12 cellular contexts compared by ENCODE assay signal in the genomic region with DNA sequence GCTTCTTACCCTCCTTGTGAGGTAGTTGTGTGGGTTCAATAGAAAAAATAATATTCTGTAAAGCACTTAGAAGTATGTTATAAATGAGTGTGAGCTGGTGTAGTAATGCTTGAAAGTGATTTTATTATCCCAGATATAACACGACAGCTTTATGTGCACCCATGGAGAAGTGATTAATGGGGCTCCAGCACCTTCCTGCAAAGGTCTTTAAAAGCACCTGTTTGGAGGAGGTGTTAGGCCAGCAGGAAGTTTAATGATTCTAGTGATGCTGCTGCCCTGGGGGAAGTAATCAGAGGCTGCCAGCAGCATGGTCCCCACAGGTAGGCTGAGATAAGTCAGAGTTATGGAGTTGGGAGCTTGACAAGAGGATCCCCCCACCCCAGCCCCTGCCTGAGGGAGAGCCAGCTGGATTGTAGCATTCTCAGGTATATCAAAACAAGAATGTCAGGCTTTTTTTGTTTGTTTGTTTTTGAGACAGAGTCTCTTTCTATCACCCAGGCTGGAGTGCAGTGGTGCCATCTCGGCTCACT.
DNase-seq lines count a peak whose midpoint lies in the region; ATAC-seq and TF ChIP-seq lines count a peak whose summit lies in the region.
"Had no signal": no experiment of that assay in that cellular context is flagged by ENCODE, and none has a peak within 500 bp of the region (broad histone marks: within the 10 kb centered on the region; RNA-seq: fewer than 3 reads in every experiment).

No MANE protein-coding gene starts in this region.

- DNase-seq in NCI-H526 treated with DMSO at 0.1 percent for 48 hours (lab: John Stamatoyannopoulos, UW) (peak; percentile 4), NCI-H526 (lab: John Stamatoyannopoulos, UW) (no peak), NCI-H1417 treated with DMSO at 0.1 percent for 48 hours (lab: John Stamatoyannopoulos, UW) (peak; percentile 15), left kidney (ENCODE audit: low read depth, low spot score) (peak; percentile 53), smooth muscle cell (lab: John Stamatoyannopoulos, UW; ENCODE audit: unreplicated experiment) (no peak)
- DNase-seq: CD8-positive, alpha-beta T cell; DMS79; KG1 had no signal

- no peaks in the 10 kb centered on the region for H4K20me1 ChIP-seq in smooth muscle cell (ENCODE audit: low read depth)

- ATAC-seq in HG03108 (IDR thresholded peaks at IDR 0.05; ENCODE audit: unreplicated experiment): no peak
- ATAC-seq: A549; CD8-positive, alpha-beta T cell had no signal

- H3K4me3 ChIP-seq in HEK293 (ENCODE audit: low read depth, low read length) (no peak overlapping the region), smooth muscle cell (no peak overlapping the region)
- H3K4me3 ChIP-seq: A549, HAP-1 had no signal

- H3K9me3 ChIP-seq in HEK293 (ENCODE audit: control insufficient read depth, insufficient read depth, low read depth, low read length) (no peaks in the 10 kb centered on the region), smooth muscle cell (replicated peaks; ENCODE audit: low read depth) (no peaks in the 10 kb centered on the region)
- H3K9me3 ChIP-seq: A549, HAP-1 had no signal

- H3K4me1 ChIP-seq in HEK293 (ENCODE audit: control insufficient read depth, insufficient read depth, low read length) (0 out of 2 replicates have a peak, but pooled peaks cover 6% of the 10 kb centered on the region), smooth muscle cell (ENCODE audit: low read depth) (peaks cover 4% of the 10 kb centered on the region)
- H3K4me1 ChIP-seq: A549, HAP-1 had no signal

- H3K9ac ChIP-seq in smooth muscle cell (ENCODE audit: low read depth): no peak overlapping the region

- no peak overlapping the region for H2AFZ ChIP-seq in smooth muscle cell (ENCODE audit: low read depth)

- POLR2A ChIA-PET in HEK293 (lab: Yijun Ruan, JAX): no interaction called here

- peaks cover 50% of the 10 kb centered on the region for H3K27me3 ChIP-seq in smooth muscle cell (ENCODE audit: low read depth)

- WGBS in smooth muscle cell (ENCODE audit: low lambda C conversion rate): 92% methylated on average over 2 of the region's 2 CpGs

- TF ChIP-seq CTCF in HEK293 (tag by site-specific recombination; IDR thresholded peaks at IDR 0.05) (no peak), smooth muscle cell (IDR thresholded peaks at IDR 0.05; ENCODE audit: borderline replicate concordance, insufficient read depth, poor library complexity, severe bottlenecking) (no peak)

- H3K27ac ChIP-seq in HEK293 (ENCODE audit: extremely low read depth, low read depth, low read length) (no peak overlapping the region), smooth muscle cell (ENCODE audit: low read depth) (no peak overlapping the region)
- H3K27ac ChIP-seq: A549 had no signal

- CTCF ChIA-PET in HEK293 (lab: Yijun Ruan, JAX): interaction anchor here (0.9 to 1.4 kb wide), 3 partner anchors 9 to 245 kb away, joined by 3 to 6 read pairs (median 4); no protein-coding TSS in a partner anchor

- H3K79me2 ChIP-seq in smooth muscle cell (ENCODE audit: low read depth): no peaks in the 10 kb centered on the region

- H3K36me3 ChIP-seq in HEK293 (ENCODE audit: control insufficient read depth in 2 of 2, insufficient read depth in 1 of 2, low read length in 2 of 2) (no peaks in the 10 kb centered on the region), smooth muscle cell (ENCODE audit: low read depth) (no peaks in the 10 kb centered on the region)
- H3K36me3 ChIP-seq: HAP-1 had no signal

- H3F3A ChIP-seq in smooth muscle cell (ENCODE audit: low read depth): no peaks in the 10 kb centered on the region

- no peak overlapping the region for H3K4me2 ChIP-seq in smooth muscle cell
- H3K4me2 ChIP-seq: A549 had no signal

TF ChIP-seq in HEK293, 187 proteins besides CTCF, POLR2A, EP300 and RAD21 (continues in another document):
- no peak for TF ChIP-seq ZNF394 (tag by site-specific recombination; IDR thresholded peaks at IDR 0.05; ENCODE audit: borderline replicate concordance)
- no peak for TF ChIP-seq ZNF549 (tag by site-specific recombination; IDR thresholded peaks at IDR 0.05)
- TF ChIP-seq ZIC2 (tag by site-specific recombination; IDR thresholded peaks at IDR 0.05): peak; percentile 34; the same call in 1 of the 2 replicates
- TF ChIP-seq ZNF658 (tag by site-specific recombination; IDR thresholded peaks at IDR 0.05): no peak
- TF ChIP-seq ZNF157 (tag by site-specific recombination; IDR thresholded peaks at IDR 0.05): no peak
- TF ChIP-seq, protein P1, sequence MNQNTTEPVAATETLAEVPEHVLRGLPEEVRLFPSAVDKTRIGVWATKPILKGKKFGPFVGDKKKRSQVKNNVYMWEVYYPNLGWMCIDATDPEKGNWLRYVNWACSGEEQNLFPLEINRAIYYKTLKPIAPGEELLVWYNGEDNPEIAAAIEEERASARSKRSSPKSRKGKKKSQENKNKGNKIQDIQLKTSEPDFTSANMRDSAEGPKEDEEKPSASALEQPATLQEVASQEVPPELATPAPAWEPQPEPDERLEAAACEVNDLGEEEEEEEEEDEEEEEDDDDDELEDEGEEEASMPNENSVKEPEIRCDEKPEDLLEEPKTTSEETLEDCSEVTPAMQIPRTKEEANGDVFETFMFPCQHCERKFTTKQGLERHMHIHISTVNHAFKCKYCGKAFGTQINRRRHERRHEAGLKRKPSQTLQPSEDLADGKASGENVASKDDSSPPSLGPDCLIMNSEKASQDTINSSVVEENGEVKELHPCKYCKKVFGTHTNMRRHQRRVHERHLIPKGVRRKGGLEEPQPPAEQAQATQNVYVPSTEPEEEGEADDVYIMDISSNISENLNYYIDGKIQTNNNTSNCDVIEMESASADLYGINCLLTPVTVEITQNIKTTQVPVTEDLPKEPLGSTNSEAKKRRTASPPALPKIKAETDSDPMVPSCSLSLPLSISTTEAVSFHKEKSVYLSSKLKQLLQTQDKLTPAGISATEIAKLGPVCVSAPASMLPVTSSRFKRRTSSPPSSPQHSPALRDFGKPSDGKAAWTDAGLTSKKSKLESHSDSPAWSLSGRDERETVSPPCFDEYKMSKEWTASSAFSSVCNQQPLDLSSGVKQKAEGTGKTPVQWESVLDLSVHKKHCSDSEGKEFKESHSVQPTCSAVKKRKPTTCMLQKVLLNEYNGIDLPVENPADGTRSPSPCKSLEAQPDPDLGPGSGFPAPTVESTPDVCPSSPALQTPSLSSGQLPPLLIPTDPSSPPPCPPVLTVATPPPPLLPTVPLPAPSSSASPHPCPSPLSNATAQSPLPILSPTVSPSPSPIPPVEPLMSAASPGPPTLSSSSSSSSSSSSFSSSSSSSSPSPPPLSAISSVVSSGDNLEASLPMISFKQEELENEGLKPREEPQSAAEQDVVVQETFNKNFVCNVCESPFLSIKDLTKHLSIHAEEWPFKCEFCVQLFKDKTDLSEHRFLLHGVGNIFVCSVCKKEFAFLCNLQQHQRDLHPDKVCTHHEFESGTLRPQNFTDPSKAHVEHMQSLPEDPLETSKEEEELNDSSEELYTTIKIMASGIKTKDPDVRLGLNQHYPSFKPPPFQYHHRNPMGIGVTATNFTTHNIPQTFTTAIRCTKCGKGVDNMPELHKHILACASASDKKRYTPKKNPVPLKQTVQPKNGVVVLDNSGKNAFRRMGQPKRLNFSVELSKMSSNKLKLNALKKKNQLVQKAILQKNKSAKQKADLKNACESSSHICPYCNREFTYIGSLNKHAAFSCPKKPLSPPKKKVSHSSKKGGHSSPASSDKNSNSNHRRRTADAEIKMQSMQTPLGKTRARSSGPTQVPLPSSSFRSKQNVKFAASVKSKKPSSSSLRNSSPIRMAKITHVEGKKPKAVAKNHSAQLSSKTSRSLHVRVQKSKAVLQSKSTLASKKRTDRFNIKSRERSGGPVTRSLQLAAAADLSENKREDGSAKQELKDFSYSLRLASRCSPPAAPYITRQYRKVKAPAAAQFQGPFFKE (tag by site-specific recombination; IDR thresholded peaks at IDR 0.05; ENCODE audit: borderline replicate concordance): no peak
- TF ChIP-seq, protein P2, sequence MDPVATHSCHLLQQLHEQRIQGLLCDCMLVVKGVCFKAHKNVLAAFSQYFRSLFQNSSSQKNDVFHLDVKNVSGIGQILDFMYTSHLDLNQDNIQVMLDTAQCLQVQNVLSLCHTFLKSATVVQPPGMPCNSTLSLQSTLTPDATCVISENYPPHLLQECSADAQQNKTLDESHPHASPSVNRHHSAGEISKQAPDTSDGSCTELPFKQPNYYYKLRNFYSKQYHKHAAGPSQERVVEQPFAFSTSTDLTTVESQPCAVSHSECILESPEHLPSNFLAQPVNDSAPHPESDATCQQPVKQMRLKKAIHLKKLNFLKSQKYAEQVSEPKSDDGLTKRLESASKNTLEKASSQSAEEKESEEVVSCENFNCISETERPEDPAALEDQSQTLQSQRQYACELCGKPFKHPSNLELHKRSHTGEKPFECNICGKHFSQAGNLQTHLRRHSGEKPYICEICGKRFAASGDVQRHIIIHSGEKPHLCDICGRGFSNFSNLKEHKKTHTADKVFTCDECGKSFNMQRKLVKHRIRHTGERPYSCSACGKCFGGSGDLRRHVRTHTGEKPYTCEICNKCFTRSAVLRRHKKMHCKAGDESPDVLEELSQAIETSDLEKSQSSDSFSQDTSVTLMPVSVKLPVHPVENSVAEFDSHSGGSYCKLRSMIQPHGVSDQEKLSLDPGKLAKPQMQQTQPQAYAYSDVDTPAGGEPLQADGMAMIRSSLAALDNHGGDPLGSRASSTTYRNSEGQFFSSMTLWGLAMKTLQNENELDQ (tag by site-specific recombination; IDR thresholded peaks at IDR 0.05; ENCODE audit: low read depth): no peak
- TF ChIP-seq, protein P3, sequence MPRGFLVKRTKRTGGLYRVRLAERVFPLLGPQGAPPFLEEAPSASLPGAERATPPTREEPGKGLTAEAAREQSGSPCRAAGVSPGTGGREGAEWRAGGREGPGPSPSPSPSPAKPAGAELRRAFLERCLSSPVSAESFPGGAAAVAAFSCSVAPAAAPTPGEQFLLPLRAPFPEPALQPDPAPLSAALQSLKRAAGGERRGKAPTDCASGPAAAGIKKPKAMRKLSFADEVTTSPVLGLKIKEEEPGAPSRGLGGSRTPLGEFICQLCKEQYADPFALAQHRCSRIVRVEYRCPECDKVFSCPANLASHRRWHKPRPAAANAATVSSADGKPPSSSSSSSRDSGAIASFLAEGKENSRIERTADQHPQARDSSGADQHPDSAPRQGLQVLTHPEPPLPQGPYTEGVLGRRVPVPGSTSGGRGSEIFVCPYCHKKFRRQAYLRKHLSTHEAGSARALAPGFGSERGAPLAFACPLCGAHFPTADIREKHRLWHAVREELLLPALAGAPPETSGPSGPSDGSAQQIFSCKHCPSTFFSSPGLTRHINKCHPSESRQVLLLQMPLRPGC (tag by site-specific recombination; IDR thresholded peaks at IDR 0.05): no peak
- TF ChIP-seq ZXDB (tag by site-specific recombination; IDR thresholded peaks at IDR 0.05): no peak
- TF ChIP-seq SCRT2 (tag by site-specific recombination; IDR thresholded peaks at IDR 0.05): peak; percentile 57

Comparison
In these comparisons a context has a peak if more than half of its experiments do, and no peak if none do; other contexts are left out.
1. DNase-seq: peak in NCI-H526 treated with DMSO at 0.1 percent for 48 hours (single experiment), NCI-H1417 treated with DMSO at 0.1 percent for 48 hours (single experiment) and left kidney (single experiment); none in NCI-H526 (0 of 2) and smooth muscle cell (single experiment).